In genomic region chr7:85823379-85823778, GRCh38 we compare ENCODE assay signal across 16 cellular contexts.
"Had no signal": no experiment of that assay in that cellular context is flagged by ENCODE, and none has a peak within 500 bp of the region (broad histone marks: within the 10 kb centered on the region; RNA-seq: fewer than 3 reads in every experiment).

No MANE protein-coding gene starts in this region.

- H3K4me3 ChIP-seq: dorsolateral prefrontal cortex, hepatocyte, right atrium auricular region, sigmoid colon, smooth muscle cell, tibial artery had no signal

- H3K27me3 ChIP-seq: dorsolateral prefrontal cortex, foreskin keratinocyte, hepatocyte, neutrophil, right atrium auricular region, sigmoid colon, tibial artery had no signal

- H3K4me1 ChIP-seq: foreskin keratinocyte, right atrium auricular region, sigmoid colon, tibial artery had no signal

- H2AFZ ChIP-seq: hepatocyte had no signal

- ATAC-seq: foreskin keratinocyte; left colon; naive thymus-derived CD4-positive, alpha-beta T cell; stimulated activated naive CD8-positive, alpha-beta T cell treated with anti-CD3 and anti-CD28 coated beads, Interleukin-15, Interleukin-2, amounts not matched to agents 100 U/mL and 50 U/mL, for 24 hours had no signal

- DNase-seq: cortex of kidney; dorsolateral prefrontal cortex; effector CD8-positive, alpha-beta T cell; foreskin keratinocyte; left colon; mesendoderm; naive thymus-derived CD4-positive, alpha-beta T cell; posterior cingulate gyrus; sigmoid colon; stimulated activated CD4-positive, alpha-beta T cell treated with anti-CD3 and anti-CD28 coated beads, Interleukin-2, amount 100 ng/mL, for 48 hours; stimulated activated naive CD8-positive, alpha-beta T cell treated with anti-CD3 and anti-CD28 coated beads, Interleukin-15, Interleukin-2, amounts not matched to agents 100 U/mL and 50 U/mL, for 24 hours; tibial artery had no signal

- H3K9me3 ChIP-seq: neutrophil, right atrium auricular region, sigmoid colon had no signal

- H3K4me2 ChIP-seq: hepatocyte, smooth muscle cell had no signal

- H3K36me3 ChIP-seq: neutrophil, right atrium auricular region, sigmoid colon, tibial artery had no signal

- H3K27ac ChIP-seq: dorsolateral prefrontal cortex, foreskin keratinocyte, hepatocyte, neutrophil, right atrium auricular region, sigmoid colon, tibial artery had no signal

- H3K79me2 ChIP-seq: hepatocyte had no signal
